11 cellular contexts compared by ENCODE assay signal in genomic region chr18:47985837-47986236, GRCh38.
"Had no signal": no experiment of that assay in that cellular context is flagged by ENCODE, and none has a peak within 500 bp of the region (broad histone marks: within the 10 kb centered on the region; RNA-seq: fewer than 3 reads in every experiment).

No MANE protein-coding gene starts in this region.

- H3K36me3 Mint-ChIP-seq: activated naive CD4-positive, alpha-beta T cell treated with anti-CD3 and anti-CD28 coated beads, Interleukin-2, amount 10 ng/mL, durations not matched to agents 7 days and 5 days; mesothelial cell of epicardium; stimulated activated effector memory CD8-positive, alpha-beta T cell treated with anti-CD3 and anti-CD28 coated beads, Interleukin-12 subunit alpha, Interleukin-12 subunit beta, amount 100 ng/mL, for 72 hours had no signal

- H3K9me3 Mint-ChIP-seq: activated CD4-positive, alpha-beta T cell treated with anti-CD3 and anti-CD28 coated beads, Interleukin-2, amount 10 ng/mL, durations not matched to agents 7 days and 5 days; activated naive CD4-positive, alpha-beta T cell treated with anti-CD3 and anti-CD28 coated beads, Interleukin-2, amount 10 ng/mL, durations not matched to agents 7 days and 5 days had no signal

- H3K27me3 ChIP-seq: adrenal gland, colonic mucosa had no signal

- H3K27ac Mint-ChIP-seq: activated CD4-positive, alpha-beta T cell treated with anti-CD3 and anti-CD28 coated beads, Interleukin-2, amount 10 ng/mL, durations not matched to agents 7 days and 5 days; activated naive CD4-positive, alpha-beta T cell treated with anti-CD3 and anti-CD28 coated beads, Interleukin-2, amount 10 ng/mL, durations not matched to agents 7 days and 5 days; mesothelial cell of epicardium; stimulated activated effector memory CD8-positive, alpha-beta T cell treated with anti-CD3 and anti-CD28 coated beads, Interleukin-12 subunit alpha, Interleukin-12 subunit beta, amount 100 ng/mL, for 72 hours had no signal

- ATAC-seq: stimulated activated effector memory CD8-positive, alpha-beta T cell treated with anti-CD3 and anti-CD28 coated beads, Interleukin-12 subunit alpha, Interleukin-12 subunit beta, amount 100 ng/mL, for 72 hours had no signal

- H3K4me3 ChIP-seq: adrenal gland, colonic mucosa, smooth muscle cell, tibial artery had no signal

- H3K4me1 ChIP-seq: adrenal gland, colonic mucosa, tibial artery had no signal

- H3K36me3 ChIP-seq: adrenal gland, colonic mucosa, tibial artery had no signal

- H3K4me3 Mint-ChIP-seq: activated CD4-positive, alpha-beta T cell treated with anti-CD3 and anti-CD28 coated beads, Interleukin-2, amount 10 ng/mL, durations not matched to agents 7 days and 5 days; activated naive CD4-positive, alpha-beta T cell treated with anti-CD3 and anti-CD28 coated beads, Interleukin-2, amount 10 ng/mL, durations not matched to agents 7 days and 5 days; mesothelial cell of epicardium; stimulated activated effector memory CD8-positive, alpha-beta T cell treated with anti-CD3 and anti-CD28 coated beads, Interleukin-12 subunit alpha, Interleukin-12 subunit beta, amount 100 ng/mL, for 72 hours had no signal

- H3K4me1 Mint-ChIP-seq: activated CD4-positive, alpha-beta T cell treated with anti-CD3 and anti-CD28 coated beads, Interleukin-2, amount 10 ng/mL, durations not matched to agents 7 days and 5 days; activated naive CD4-positive, alpha-beta T cell treated with anti-CD3 and anti-CD28 coated beads, Interleukin-2, amount 10 ng/mL, durations not matched to agents 7 days and 5 days; stimulated activated effector memory CD8-positive, alpha-beta T cell treated with anti-CD3 and anti-CD28 coated beads, Interleukin-12 subunit alpha, Interleukin-12 subunit beta, amount 100 ng/mL, for 72 hours had no signal

- DNase-seq: activated CD4-positive, alpha-beta T cell treated with anti-CD3 and anti-CD28 coated beads, Interleukin-2, amount 10 ng/mL, durations not matched to agents 7 days and 5 days; activated CD4-positive, CD25-positive, alpha-beta regulatory T cell; activated naive CD4-positive, alpha-beta T cell treated with anti-CD3 and anti-CD28 coated beads, Interleukin-2, amount 10 ng/mL, durations not matched to agents 7 days and 5 days; adrenal gland; caudate nucleus; colonic mucosa; effector CD8-positive, alpha-beta T cell; tibial artery had no signal

- H3K9me3 ChIP-seq: adrenal gland, colonic mucosa, tibial artery had no signal

- H3K27ac ChIP-seq: adrenal gland, colonic mucosa, tibial artery had no signal
